10 cellular contexts compared by ENCODE assay signal in the genomic region with DNA sequence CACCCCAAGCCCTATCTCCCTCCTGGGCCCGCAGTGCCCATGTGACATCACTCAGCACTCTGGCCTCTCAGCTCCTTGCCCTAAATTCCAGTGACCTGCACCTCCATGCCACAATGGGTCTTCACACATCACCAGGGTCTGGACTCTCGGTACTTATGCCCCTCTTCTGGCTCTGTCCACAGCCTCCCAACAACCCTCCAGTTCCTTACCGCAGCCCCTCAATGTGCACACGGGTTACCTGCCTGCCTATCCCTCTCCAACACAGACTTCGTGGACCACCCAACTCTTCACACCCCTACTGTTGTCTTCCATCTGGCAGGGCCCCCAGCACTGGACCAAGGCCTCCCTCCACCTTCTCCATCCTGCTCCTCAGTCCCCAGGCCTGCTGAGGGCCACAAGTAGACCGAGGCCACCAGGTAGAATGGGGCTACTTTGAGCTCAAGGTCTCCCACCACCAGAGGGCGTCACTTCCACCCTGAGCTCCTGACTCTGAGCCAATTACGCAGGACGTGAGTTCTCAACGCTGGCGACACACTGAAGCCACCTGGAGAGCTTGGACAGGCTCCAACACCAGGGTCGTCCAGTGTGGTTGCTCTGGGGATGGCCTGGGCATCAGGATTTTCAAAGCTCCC.
DNase-seq lines count a peak whose midpoint lies in the region; ATAC-seq and TF ChIP-seq lines count a peak whose summit lies in the region.
"Had no signal": no experiment of that assay in that cellular context is flagged by ENCODE, and none has a peak within 500 bp of the region (broad histone marks: within the 10 kb centered on the region; RNA-seq: fewer than 3 reads in every experiment).

No MANE protein-coding gene starts in this region.

- H2AK5ac ChIP-seq in neuronal stem cell (ENCODE audit: low read depth, low read length) = peak overlapping the region; percentile 8

- ATAC-seq in activated naive CD8-positive, alpha-beta T cell treated with anti-CD3 and anti-CD28 coated beads, Interleukin-2, amount 10 ng/mL, durations not matched to agents 7 days and 5 days (ENCODE audit: low read depth) = no peak
- ATAC-seq in GM21390 (IDR thresholded peaks at IDR 0.05; ENCODE audit: unreplicated experiment) (no peak), HG03175 (IDR thresholded peaks at IDR 0.05; ENCODE audit: unreplicated experiment) (no peak)

- no peak overlapping the region for H3K4me3 Mint-ChIP-seq in activated naive CD8-positive, alpha-beta T cell treated with anti-CD3 and anti-CD28 coated beads, Interleukin-2, amount 10 ng/mL, durations not matched to agents 7 days and 5 days
- H3K4me3 Mint-ChIP-seq: naive B cell had no signal

- H2AFZ ChIP-seq in KMS-11 (ENCODE audit: low read depth) (no peak overlapping the region), neuronal stem cell (ENCODE audit: low read length) (no peak overlapping the region)

- H4K8ac ChIP-seq in neuronal stem cell (ENCODE audit: low read depth, low read length) = no peak overlapping the region

- no peak overlapping the region for H2BK15ac ChIP-seq in neuronal stem cell (ENCODE audit: low read length)

- H3K27me3 Mint-ChIP-seq in activated naive CD8-positive, alpha-beta T cell treated with anti-CD3 and anti-CD28 coated beads, Interleukin-2, amount 10 ng/mL, durations not matched to agents 7 days and 5 days = peaks cover 14% of the 10 kb centered on the region

- no peaks in the 10 kb centered on the region for H3K4me1 Mint-ChIP-seq in activated naive CD8-positive, alpha-beta T cell treated with anti-CD3 and anti-CD28 coated beads, Interleukin-2, amount 10 ng/mL, durations not matched to agents 7 days and 5 days
- H3K4me1 Mint-ChIP-seq: naive B cell had no signal

- H3K27ac Mint-ChIP-seq in activated naive CD8-positive, alpha-beta T cell treated with anti-CD3 and anti-CD28 coated beads, Interleukin-2, amount 10 ng/mL, durations not matched to agents 7 days and 5 days = no peak overlapping the region
- H3K27ac Mint-ChIP-seq: naive B cell had no signal

- no peak overlapping the region for H3K23ac ChIP-seq in neuronal stem cell (ENCODE audit: low read depth, low read length, poor library complexity)

- H2BK12ac ChIP-seq in neuronal stem cell (ENCODE audit: low read length) = no peak overlapping the region

- TF ChIP-seq CTCF in GM12874 (IDR thresholded peaks at IDR 0.05; ENCODE audit: insufficient read depth, low read depth, low read length) = peak; percentile 74
- TF ChIP-seq CTCF in KMS-11 (conservative IDR thresholded peaks at IDR 0.05; ENCODE audit: low read depth, low read length) = peak; percentile 55

- no peak overlapping the region for H3K14ac ChIP-seq in neuronal stem cell (ENCODE audit: low read length)

- no CpG with 5 or more reads among the region's 12 CpGs for whole genome bisulfite sequencing in neuronal stem cell (ENCODE audit: extremely low coverage in 2 of 2, insufficient read length in 2 of 2, insufficient replicate concordance in 1 of 2), 2 donors

- no peaks in the 10 kb centered on the region for H3K79me2 ChIP-seq in KMS-11 (ENCODE audit: insufficient read depth, low read depth)

- peak overlapping the region; percentile 12 for H3K18ac ChIP-seq in neuronal stem cell (ENCODE audit: low read length)

- POLR2A ChIA-PET in activated naive CD8-positive, alpha-beta T cell treated with anti-CD3 and anti-CD28 coated beads, Interleukin-2, amount 10 ng/mL, durations not matched to agents 7 days and 5 days (lab: Charles Lee) = no interaction called here

- H3K36me3 Mint-ChIP-seq in activated naive CD8-positive, alpha-beta T cell treated with anti-CD3 and anti-CD28 coated beads, Interleukin-2, amount 10 ng/mL, durations not matched to agents 7 days and 5 days = no peaks in the 10 kb centered on the region
- H3K36me3 Mint-ChIP-seq: naive B cell had no signal

- H3K4me3 ChIP-seq in KMS-11 (IDR thresholded peaks at IDR 0.05; ENCODE audit: insufficient read depth, low read depth, low read length) (no peak overlapping the region), neuronal stem cell (ENCODE audit: low read length in 2 of 2) (no peak overlapping the region)
- H3K4me3 ChIP-seq: SJSA1 had no signal

- no peaks in the 10 kb centered on the region for H3K9me3 ChIP-seq in neuronal stem cell (replicated peaks in 1 of 2; ENCODE audit: control insufficient read depth in 2 of 2, insufficient read depth in 1 of 2, low read depth in 1 of 2, low read length in 2 of 2)
- H3K9me3 ChIP-seq: SJSA1 had no signal

- H3K9ac ChIP-seq in KMS-11 = no peak overlapping the region
- no peak overlapping the region for H3K9ac ChIP-seq in neuronal stem cell (ENCODE audit: low read depth, low read length, poor library complexity)

- H2BK120ac ChIP-seq in neuronal stem cell (ENCODE audit: low read depth, low read length) = no peak overlapping the region

- no peaks in the 10 kb centered on the region for H3K79me1 ChIP-seq in neuronal stem cell (ENCODE audit: low read depth, low read length)

- H3K27me3 ChIP-seq in KMS-11 (ENCODE audit: insufficient read depth, low read depth) (no peaks in the 10 kb centered on the region), neuronal stem cell (ENCODE audit: control insufficient read depth in 3 of 3, insufficient read depth in 3 of 3, low read depth in 1 of 3, low read length in 3 of 3) (peaks cover 0 to 3% (median 0%) of the 10 kb centered on the region in 3 experiments)
- H3K27me3 ChIP-seq: SJSA1 had no signal

- no peak overlapping the region for H3K4ac ChIP-seq in neuronal stem cell (ENCODE audit: low read length)

- no peaks in the 10 kb centered on the region for H3K4me1 ChIP-seq in KMS-11 (ENCODE audit: low read depth, poor library complexity, severe bottlenecking)
- H3K4me1 ChIP-seq in neuronal stem cell (ENCODE audit: control insufficient read depth in 2 of 2, insufficient read depth in 1 of 2, low read depth in 1 of 2, low read length in 2 of 2) = peaks cover 0 to 2% of the 10 kb centered on the region in 2 donors
- H3K4me1 ChIP-seq: SJSA1 had no signal

- no peak overlapping the region for H3K4me2 ChIP-seq in KMS-11
- no peak overlapping the region for H3K4me2 ChIP-seq in neuronal stem cell (ENCODE audit: insufficient read depth, low read length, poor library complexity, severe bottlenecking)

- H4K91ac ChIP-seq in neuronal stem cell (ENCODE audit: low read depth, low read length, poor library complexity) = no peak overlapping the region

- H3K9me3 Mint-ChIP-seq in activated naive CD8-positive, alpha-beta T cell treated with anti-CD3 and anti-CD28 coated beads, Interleukin-2, amount 10 ng/mL, durations not matched to agents 7 days and 5 days = no peaks in the 10 kb centered on the region

- H3K27ac ChIP-seq in KMS-11 = no peak overlapping the region
- H3K27ac ChIP-seq in neuronal stem cell (replicated peaks; ENCODE audit: low read length) = no peak overlapping the region
- H3K27ac ChIP-seq: SJSA1 had no signal

- H3K36me3 ChIP-seq in KMS-11 (ENCODE audit: insufficient read depth) (no peaks in the 10 kb centered on the region), neuronal stem cell (replicated peaks in 1 of 2; ENCODE audit: control insufficient read depth in 2 of 2, insufficient read depth in 2 of 2, low read length in 2 of 2) (no peaks in the 10 kb centered on the region)
- H3K36me3 ChIP-seq: SJSA1 had no signal

- no peak overlapping the region for H2BK5ac ChIP-seq in neuronal stem cell (ENCODE audit: low read length)

- DNase-seq in activated naive CD8-positive, alpha-beta T cell treated with anti-CD3 and anti-CD28 coated beads, Interleukin-2, amount 10 ng/mL, durations not matched to agents 7 days and 5 days = peak; percentile 41
- DNase-seq in neuronal stem cell (ENCODE audit: low spot score) (no peak), NCI-H1417 treated with DMSO at 0.1 percent for 48 hours (lab: John Stamatoyannopoulos, UW) (no peak)
- DNase-seq: cortex of kidney, naive B cell had no signal

- no peaks in the 10 kb centered on the region for H4K20me1 ChIP-seq in KMS-11 (ENCODE audit: insufficient read depth)
